27 cellular contexts compared by ENCODE assay signal in genomic region chr12:93829073-93829472, GRCh38.
A peak's percentile ranks its signal among the peaks of the same experiment; 100 is the strongest.
DNase-seq lines count a peak whose midpoint lies in the region; FAIRE-seq and TF ChIP-seq lines count a peak whose summit lies in the region.
"Had no signal": no experiment of that assay in that cellular context is flagged by ENCODE, and none has a peak within 500 bp of the region (broad histone marks: within the 10 kb centered on the region; RNA-seq: fewer than 3 reads in every experiment).

No MANE protein-coding gene starts in this region.

- peak overlapping the region; percentile 64 for H3K27ac Mint-ChIP-seq in chondrocyte (ENCODE audit: unreplicated experiment)
- no peak overlapping the region for H3K27ac Mint-ChIP-seq in T-helper 2 cell treated with Interferon-gamma antibody and Interleukin-4, amounts not matched to agents 5 μg/mL and 100 μg/mL, for 36 hours
- H3K27ac Mint-ChIP-seq: activated CD8-positive, alpha-beta memory T cell treated with anti-CD3 and anti-CD28 coated beads, Interleukin-2, amount 10 ng/mL, durations not matched to agents 7 days and 5 days; activated T-cell treated with anti-CD3 and anti-CD28 coated beads, Interleukin-2, amount 50 U/mL, for 72 hours; T-cell had no signal

- intact Hi-C loops in sigmoid colon (cut with DNase I): loop anchor here (5.0 kb wide), 2 partner anchors 63 to 257 kb away; partner anchors contain the start of gene SOCS2

- no peak for TF ChIP-seq POLR2A in sigmoid colon (IDR thresholded peaks at IDR 0.05)

- no peak for FAIRE-seq in urothelium cell line (lab: Jason Lieb, UNC)
- FAIRE-seq: K562, small intestine had no signal

- H3K36me3 ChIP-seq in right atrium auricular region: no peaks in the 10 kb centered on the region
- H3K36me3 ChIP-seq in sigmoid colon: no peaks in the 10 kb centered on the region
- H3K36me3 ChIP-seq: MG63, prostate gland, tibial nerve had no signal

- no peaks in the 10 kb centered on the region for H3K9me3 ChIP-seq in right atrium auricular region
- H3K9me3 ChIP-seq in sigmoid colon: no peaks in the 10 kb centered on the region
- H3K9me3 ChIP-seq: body of pancreas, MG63, prostate gland, tibial nerve had no signal

- H3K4me1 ChIP-seq in right atrium auricular region: peaks cover 0 to 56% of the 10 kb centered on the region in 2 donors
- peaks cover 0 to 46% (median 36%) of the 10 kb centered on the region in 4 donors for H3K4me1 ChIP-seq in sigmoid colon
- H3K4me1 ChIP-seq: body of pancreas had no signal

- H3K27ac ChIP-seq in right atrium auricular region: peak overlapping the region; percentile 36 to 53
- H3K27ac ChIP-seq in sigmoid colon: peak overlapping the region; percentile 8 to 37 (median 36)
- H3K27ac ChIP-seq: body of pancreas, epithelial cell of prostate, prostate gland had no signal

- no peak for TF ChIP-seq EP300 in sigmoid colon (IDR thresholded peaks at IDR 0.05)

- H3K9me3 Mint-ChIP-seq in chondrocyte (ENCODE audit: low read depth): no peaks in the 10 kb centered on the region
- H3K9me3 Mint-ChIP-seq in T-helper 2 cell treated with Interferon-gamma antibody and Interleukin-4, amounts not matched to agents 5 μg/mL and 100 μg/mL, for 36 hours: no peaks in the 10 kb centered on the region
- H3K9me3 Mint-ChIP-seq: activated T-cell treated with anti-CD3 and anti-CD28 coated beads, Interleukin-2, amount 50 U/mL, for 72 hours; T-cell had no signal

- H3K27me3 Mint-ChIP-seq in chondrocyte (ENCODE audit: low read depth): no peaks in the 10 kb centered on the region
- H3K27me3 Mint-ChIP-seq in T-helper 2 cell treated with Interferon-gamma antibody and Interleukin-4, amounts not matched to agents 5 μg/mL and 100 μg/mL, for 36 hours (ENCODE audit: low read depth): peaks cover 3% of the 10 kb centered on the region
- H3K27me3 Mint-ChIP-seq: activated CD8-positive, alpha-beta memory T cell treated with anti-CD3 and anti-CD28 coated beads, Interleukin-2, amount 10 ng/mL, durations not matched to agents 7 days and 5 days; T-cell had no signal

- H3K4me3 Mint-ChIP-seq in chondrocyte (ENCODE audit: unreplicated experiment): peak overlapping the region; percentile 39
- H3K4me3 Mint-ChIP-seq in T-helper 2 cell treated with Interferon-gamma antibody and Interleukin-4, amounts not matched to agents 5 μg/mL and 100 μg/mL, for 36 hours: no peak overlapping the region
- H3K4me3 Mint-ChIP-seq: activated CD8-positive, alpha-beta memory T cell treated with anti-CD3 and anti-CD28 coated beads, Interleukin-2, amount 10 ng/mL, durations not matched to agents 7 days and 5 days; activated T-cell treated with anti-CD3 and anti-CD28 coated beads, Interleukin-2, amount 50 U/mL, for 72 hours; T-cell had no signal

- H3K4me3 ChIP-seq in right atrium auricular region (no peak overlapping the region), sigmoid colon (no peak overlapping the region)
- H3K4me3 ChIP-seq: body of pancreas, K562, MG63, prostate gland, tibial nerve had no signal

- peaks cover 24% of the 10 kb centered on the region for H3K4me1 Mint-ChIP-seq in chondrocyte (ENCODE audit: low read depth)
- H3K4me1 Mint-ChIP-seq in T-helper 2 cell treated with Interferon-gamma antibody and Interleukin-4, amounts not matched to agents 5 μg/mL and 100 μg/mL, for 36 hours (ENCODE audit: low read depth): peaks cover 2% of the 10 kb centered on the region
- H3K4me1 Mint-ChIP-seq: activated CD8-positive, alpha-beta memory T cell treated with anti-CD3 and anti-CD28 coated beads, Interleukin-2, amount 10 ng/mL, durations not matched to agents 7 days and 5 days had no signal

- TF ChIP-seq CTCF in chondrocyte (IDR thresholded peaks at IDR 0.05) (peak; percentile 72), right atrium auricular region (IDR thresholded peaks at IDR 0.05) (no peak), sigmoid colon (IDR thresholded peaks at IDR 0.05) (no peak)

- 84 to 98% methylated on average over 2 of the region's 2 CpGs for WGBS in sigmoid colon, 2 donors

- peak; percentile 24 for DNase-seq in NCI-H2171 treated with DMSO at 0.1 percent for 48 hours (lab: John Stamatoyannopoulos, UW)
- no peak for DNase-seq in NCI-H2171 (lab: John Stamatoyannopoulos, UW)
- no peak for DNase-seq in chondrocyte (ENCODE audit: low spot score)
- DNase-seq in right atrium auricular region (ENCODE audit: low spot score): no peak
- DNase-seq in sigmoid colon: no peak
- no peak for DNase-seq in T-helper 2 cell treated with Interferon-gamma antibody and Interleukin-4, amounts not matched to agents 5 μg/mL and 100 μg/mL, for 36 hours (ENCODE audit: low spot score)
- DNase-seq in activated naive CD4-positive, alpha-beta T cell (lab: John Stamatoyannopoulos, UW): no peak
- DNase-seq in urothelium cell line (ENCODE audit: low spot score): no peak
- DNase-seq: activated CD4-positive, CD25-positive, alpha-beta regulatory T cell; activated CD8-positive, alpha-beta memory T cell treated with anti-CD3 and anti-CD28 coated beads, Interleukin-2, amount 10 ng/mL, durations not matched to agents 7 days and 5 days; activated naive CD4-positive, alpha-beta T cell treated with Interleukin-2 at 50 U/mL for 16 hours; activated T-cell treated with anti-CD3 and anti-CD28 coated beads, Interleukin-2, amount 50 U/mL, for 72 hours; body of pancreas; effector CD4-positive, alpha-beta T cell; GDM1; mammary epithelial cell; MG63; NCI-H1417 treated with DMSO at 0.1 percent for 48 hours; NCI-H2107; NCI-H510A treated with DMSO at 0.1 percent for 48 hours; SIG-M5; small intestine; T-cell had no signal

- H3K36me3 Mint-ChIP-seq in chondrocyte (ENCODE audit: low read depth): no peaks in the 10 kb centered on the region
- no peaks in the 10 kb centered on the region for H3K36me3 Mint-ChIP-seq in T-helper 2 cell treated with Interferon-gamma antibody and Interleukin-4, amounts not matched to agents 5 μg/mL and 100 μg/mL, for 36 hours (ENCODE audit: low read depth)
- H3K36me3 Mint-ChIP-seq: activated CD8-positive, alpha-beta memory T cell treated with anti-CD3 and anti-CD28 coated beads, Interleukin-2, amount 10 ng/mL, durations not matched to agents 7 days and 5 days had no signal

- H3K27me3 ChIP-seq in right atrium auricular region (no peaks in the 10 kb centered on the region), sigmoid colon (no peaks in the 10 kb centered on the region)
- H3K27me3 ChIP-seq: MG63, tibial nerve had no signal
